In genomic region chr2:170156592-170156991, GRCh38 we compare ENCODE assay signal across 4 cellular contexts.
TF ChIP-seq lines count a peak whose summit lies in the region.

No MANE protein-coding gene starts in this region.

TF ChIP-seq in SK-N-SH, 30 proteins besides CTCF, POLR2A, EP300 and RAD21:
- TF ChIP-seq NFIC (IDR thresholded peaks at IDR 0.05; ENCODE audit: borderline replicate concordance) (no peak), TCF12 (IDR thresholded peaks at IDR 0.05) (no peak), GATA2 (CRISPR knock-in tag; IDR thresholded peaks at IDR 0.05) (no peak), FOXJ3 (CRISPR knock-in tag; IDR thresholded peaks at IDR 0.05) (no peak), NRF1 (IDR thresholded peaks at IDR 0.05; ENCODE audit: low read depth, low read length) (no peak), USF1 (IDR thresholded peaks at IDR 0.05; ENCODE audit: borderline replicate concordance, low read depth) (no peak), GABPA (IDR thresholded peaks at IDR 0.05; ENCODE audit: low read depth) (no peak), FOXM1 (IDR thresholded peaks at IDR 0.05; ENCODE audit: low read depth) (no peak), FOSL2 (IDR thresholded peaks at IDR 0.05; ENCODE audit: borderline replicate concordance, low read depth) (no peak), RFX5 (IDR thresholded peaks at IDR 0.05; ENCODE audit: low read length) (no peak), MXI1 (IDR thresholded peaks at IDR 0.05; ENCODE audit: low read depth, low read length) (no peak)

TF ChIP-seq in SK-N-SH treated with all-trans-retinoic acid at 6 μM for 48 hours, 23 proteins besides CTCF, POLR2A, EP300 and RAD21 (continues in another document):
- TF ChIP-seq TSHZ2 (CRISPR knock-in tag; IDR thresholded peaks at IDR 0.05): no peak
- TF ChIP-seq POU6F1 (CRISPR knock-in tag; IDR thresholded peaks at IDR 0.05; ENCODE audit: borderline replicate concordance, low read depth): no peak
- TF ChIP-seq TCF4 (CRISPR knock-in tag; IDR thresholded peaks at IDR 0.05; ENCODE audit: borderline replicate concordance): no peak
- no peak for TF ChIP-seq CSDC2 (CRISPR knock-in tag; IDR thresholded peaks at IDR 0.05)
- no peak for TF ChIP-seq SNAI2 (CRISPR knock-in tag; IDR thresholded peaks at IDR 0.05)
- no peak for TF ChIP-seq ZC3H10 (CRISPR knock-in tag; IDR thresholded peaks at IDR 0.05)
- TF ChIP-seq CSRNP3 (CRISPR knock-in tag; IDR thresholded peaks at IDR 0.05): no peak
- TF ChIP-seq ZNF8 (CRISPR knock-in tag; IDR thresholded peaks at IDR 0.05): no peak
- TF ChIP-seq BACH2 (CRISPR knock-in tag; IDR thresholded peaks at IDR 0.05; ENCODE audit: borderline replicate concordance): no peak
- TF ChIP-seq ZFP30 (CRISPR knock-in tag; IDR thresholded peaks at IDR 0.05): no peak
- no peak for TF ChIP-seq PPARA (CRISPR knock-in tag; IDR thresholded peaks at IDR 0.05; ENCODE audit: borderline replicate concordance)

TF ChIP-seq in IMR-90, 13 proteins besides CTCF, POLR2A, EP300 and RAD21:
- no peak for TF ChIP-seq CHD1 (IDR thresholded peaks at IDR 0.05; ENCODE audit: low read depth, low read length)
- no peak for TF ChIP-seq SMC3 (IDR thresholded peaks at IDR 0.05; ENCODE audit: low read depth, low read length)
- no peak for TF ChIP-seq RFX5 (IDR thresholded peaks at IDR 0.05; ENCODE audit: low read depth, low read length)
- no peak for TF ChIP-seq ELK1 (IDR thresholded peaks at IDR 0.05; ENCODE audit: borderline replicate concordance, low read depth, low read length)
- TF ChIP-seq RCOR1 (IDR thresholded peaks at IDR 0.05; ENCODE audit: insufficient replicate concordance, low read length): no peak
- no peak for TF ChIP-seq BHLHE40 (IDR thresholded peaks at IDR 0.05; ENCODE audit: low read depth, low read length)
- TF ChIP-seq MAFK (IDR thresholded peaks at IDR 0.05; ENCODE audit: low read depth, low read length): no peak
- TF ChIP-seq FOS (IDR thresholded peaks at IDR 0.05; ENCODE audit: low read depth, low read length): no peak
- no peak for TF ChIP-seq MAZ (IDR thresholded peaks at IDR 0.05; ENCODE audit: borderline replicate concordance, low read depth, low read length)

TF ChIP-seq in H1, 55 proteins besides CTCF, POLR2A, EP300 and RAD21:
- TF ChIP-seq ATF3 (IDR thresholded peaks at IDR 0.05; ENCODE audit: insufficient read depth, low read depth, low read length): no peak
- TF ChIP-seq TBP (IDR thresholded peaks at IDR 0.05; ENCODE audit: low read depth, low read length): no peak
